Comparison of ENCODE assay signal across 28 cellular contexts in the genomic region with DNA sequence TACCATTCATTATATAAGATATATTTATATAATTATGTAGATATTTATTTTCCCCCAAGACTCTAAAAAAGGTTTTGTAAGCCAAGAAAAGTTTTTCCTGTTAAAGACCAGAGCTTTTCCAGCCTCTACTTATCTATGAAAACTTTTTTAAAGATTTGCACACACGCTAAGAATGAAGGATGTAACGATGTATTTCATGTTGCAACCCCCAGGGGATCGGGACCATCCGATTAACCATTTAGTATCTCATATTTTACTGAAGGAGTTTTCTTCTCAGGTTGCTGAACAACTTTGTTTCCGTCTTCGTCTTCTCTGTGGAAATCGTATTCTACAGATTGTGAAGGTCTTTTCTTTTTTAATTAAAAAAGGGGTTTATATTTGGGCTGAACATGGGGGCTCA.
DNase-seq lines count a peak whose midpoint lies in the region; ATAC-seq, FAIRE-seq and TF ChIP-seq lines count a peak whose summit lies in the region.
"Had no signal": no experiment of that assay in that cellular context is flagged by ENCODE, and none has a peak within 500 bp of the region (broad histone marks: within the 10 kb centered on the region; RNA-seq: fewer than 3 reads in every experiment).

No MANE protein-coding gene starts in this region.

- intact Hi-C loops in breast epithelium (cut with DNase I; ENCODE audit: low total_unique reads) = no loop called here
- intact Hi-C loops in mammary epithelial cell (cut with micrococcal nuclease) = no loop called here

- dilution Hi-C loops in mammary epithelial cell (cut with HindIII; ENCODE audit: low sequenced_read_pairs) = no loop called here

- peak; percentile 26 for FAIRE-seq in astrocyte (lab: Jason Lieb, UNC)
- FAIRE-seq: G401.6 had no signal

- H3K36me3 ChIP-seq in breast epithelium = no peaks in the 10 kb centered on the region
- no peaks in the 10 kb centered on the region for H3K36me3 ChIP-seq in mammary epithelial cell (ENCODE audit: insufficient read depth, low read length)
- H3K36me3 ChIP-seq in astrocyte (ENCODE audit: insufficient read depth, low read length) = no peaks in the 10 kb centered on the region
- no peaks in the 10 kb centered on the region for H3K36me3 ChIP-seq in thoracic aorta
- H3K36me3 ChIP-seq: adrenal gland, gastrocnemius medialis, left lung, neutrophil had no signal

- H3K9ac ChIP-seq in mammary epithelial cell (ENCODE audit: insufficient read depth, low read length) (no peak overlapping the region), astrocyte (ENCODE audit: low read length) (peak overlapping the region; percentile 79)

- DNase-seq in breast epithelium (ENCODE audit: low spot score in 2 of 2) (no peak), mammary epithelial cell (no peak), astrocyte (ENCODE audit: low read depth) (no peak), fibroblast of the aortic adventitia (ENCODE audit: low read depth) (peak; percentile 65), thoracic aorta (ENCODE audit: low spot score) (no peak)
- no peak for DNase-seq in activated CD8-positive, alpha-beta memory T cell treated with anti-CD3 and anti-CD28 coated beads, Interleukin-2, amount 10 ng/mL, durations not matched to agents 7 days and 5 days
- DNase-seq: 8988T; activated CD4-positive, alpha-beta T cell treated with anti-CD3 and anti-CD28 coated beads, Interleukin-2, amount 10 ng/mL, durations not matched to agents 7 days and 5 days; activated CD8-positive, alpha-beta memory T cell treated with anti-CD3 and anti-CD28 coated beads, Interleukin-2, amount 50 U/mL, for 4 hours; activated effector memory CD4-positive, alpha-beta T cell treated with Interleukin-2 at 50 U/mL for 16 hours; adrenal gland; cerebellar nuclear complex; DMS 273 treated with DMSO at 0.1 percent for 48 hours; gastrocnemius medialis; H7; Kasumi-1; left lung; NCI-H1092 treated with DMSO at 0.1 percent for 48 hours; NCI-H2107; NCI-H526; stimulated activated CD4-positive, alpha-beta T cell treated with anti-CD3 and anti-CD28 coated beads, Interleukin-1b, Interleukin-23, amount 100 ng/mL, for 48 hours; stimulated activated naive CD4-positive, alpha-beta T cell treated with Interleukin-2 at 50 U/mL for 16 hours; T-helper 1 cell had no signal

- H3K4me1 Mint-ChIP-seq in astrocyte (ENCODE audit: low read depth, unreplicated experiment) = peaks cover 23% of the 10 kb centered on the region
- H3K4me1 Mint-ChIP-seq in activated T-helper 17 cell treated with anti-CD3 and anti-CD28 coated beads, Interleukin-2, amount 50 U/mL, for 72 hours = no peaks in the 10 kb centered on the region
- no peaks in the 10 kb centered on the region for H3K4me1 Mint-ChIP-seq in activated CD8-positive, alpha-beta memory T cell treated with anti-CD3 and anti-CD28 coated beads, Interleukin-2, amount 10 ng/mL, durations not matched to agents 7 days and 5 days
- H3K4me1 Mint-ChIP-seq: activated CD4-positive, alpha-beta T cell treated with anti-CD3 and anti-CD28 coated beads, Interleukin-2, amount 10 ng/mL, durations not matched to agents 7 days and 5 days; CD14-positive monocyte had no signal

- no peaks in the 10 kb centered on the region for H3K9me3 ChIP-seq in breast epithelium
- no peaks in the 10 kb centered on the region for H3K9me3 ChIP-seq in mammary epithelial cell (replicated peaks; ENCODE audit: insufficient read depth, low read length)
- H3K9me3 ChIP-seq in astrocyte (ENCODE audit: insufficient read depth, low read depth, low read length) = no peaks in the 10 kb centered on the region
- no peaks in the 10 kb centered on the region for H3K9me3 ChIP-seq in thoracic aorta
- H3K9me3 ChIP-seq: adrenal gland, gastrocnemius medialis, left lung, neutrophil had no signal

- no peaks in the 10 kb centered on the region for H3K27me3 Mint-ChIP-seq in astrocyte (ENCODE audit: low read depth, unreplicated experiment)
- H3K27me3 Mint-ChIP-seq in activated T-helper 17 cell treated with anti-CD3 and anti-CD28 coated beads, Interleukin-2, amount 50 U/mL, for 72 hours = peaks cover 14% of the 10 kb centered on the region
- peaks cover 9% of the 10 kb centered on the region for H3K27me3 Mint-ChIP-seq in activated CD8-positive, alpha-beta memory T cell treated with anti-CD3 and anti-CD28 coated beads, Interleukin-2, amount 10 ng/mL, durations not matched to agents 7 days and 5 days

- H3K79me2 ChIP-seq in mammary epithelial cell (ENCODE audit: insufficient read depth, low read length) (no peaks in the 10 kb centered on the region), astrocyte (ENCODE audit: insufficient read depth, low read length) (peaks cover 11% of the 10 kb centered on the region)

- CTCF ChIA-PET in mammary epithelial cell (lab: Charles Lee; ENCODE audit: low non-redundant PET) = no interaction called here
- CTCF ChIA-PET in activated CD8-positive, alpha-beta memory T cell treated with anti-CD3 and anti-CD28 coated beads, Interleukin-2, amount 10 ng/mL, durations not matched to agents 7 days and 5 days (lab: Charles Lee) = no interaction called here

- in situ Hi-C loops in mammary epithelial cell (cut with MboI; ENCODE audit: low sequenced_read_pairs in 2 of 2) = loop anchor here in 1 of 2 donors (25.0 kb wide), 1 partner anchor 190 kb away; no protein-coding TSS in a partner anchor

- ATAC-seq in thoracic aorta (ENCODE audit: insufficient number of reproducible peaks, low FRiP score, low read depth) = no peak
- ATAC-seq in GM21576 (IDR thresholded peaks at IDR 0.05; ENCODE audit: unreplicated experiment) = no peak
- no peak for ATAC-seq in activated T-helper 17 cell treated with anti-CD3 and anti-CD28 coated beads, Interleukin-2, amount 50 U/mL, for 72 hours (replicated peaks)
- ATAC-seq in activated CD8-positive, alpha-beta memory T cell treated with anti-CD3 and anti-CD28 coated beads, Interleukin-2, amount 10 ng/mL, durations not matched to agents 7 days and 5 days = no peak
- ATAC-seq: left lung had no signal

- no peaks in the 10 kb centered on the region for H3K4me1 ChIP-seq in breast epithelium
- peaks cover 8% of the 10 kb centered on the region for H3K4me1 ChIP-seq in mammary epithelial cell (ENCODE audit: insufficient read depth, low read length)
- peaks cover 19% of the 10 kb centered on the region for H3K4me1 ChIP-seq in astrocyte (ENCODE audit: insufficient read depth, low read length)
- H3K4me1 ChIP-seq in thoracic aorta (ENCODE audit: control insufficient read depth in 1 of 2, low read depth in 2 of 2) = peaks cover 2 to 45% of the 10 kb centered on the region in 2 donors
- H3K4me1 ChIP-seq: adrenal gland, gastrocnemius medialis, left lung had no signal

- H3K27ac ChIP-seq in breast epithelium (peak overlapping the region in 1 of 2 donors; percentile 66), mammary epithelial cell (ENCODE audit: insufficient read depth, low read depth, low read length) (no peak overlapping the region), astrocyte (ENCODE audit: low read depth, low read length) (peak overlapping the region; percentile 92), thoracic aorta (peak overlapping the region in 1 of 2 donors; percentile 51)
- H3K27ac ChIP-seq: adrenal gland, left lung, neutrophil had no signal

- peak overlapping the region; percentile 18 for H3K27ac Mint-ChIP-seq in astrocyte (ENCODE audit: unreplicated experiment)
- H3K27ac Mint-ChIP-seq in activated T-helper 17 cell treated with anti-CD3 and anti-CD28 coated beads, Interleukin-2, amount 50 U/mL, for 72 hours = no peak overlapping the region
- no peak overlapping the region for H3K27ac Mint-ChIP-seq in activated CD8-positive, alpha-beta memory T cell treated with anti-CD3 and anti-CD28 coated beads, Interleukin-2, amount 10 ng/mL, durations not matched to agents 7 days and 5 days
- H3K27ac Mint-ChIP-seq: activated CD4-positive, alpha-beta T cell treated with anti-CD3 and anti-CD28 coated beads, Interleukin-2, amount 10 ng/mL, durations not matched to agents 7 days and 5 days; CD14-positive monocyte had no signal

- H3K27me3 ChIP-seq in breast epithelium = no peaks in the 10 kb centered on the region
- no peaks in the 10 kb centered on the region for H3K27me3 ChIP-seq in mammary epithelial cell (ENCODE audit: insufficient read depth, low read length)
- H3K27me3 ChIP-seq in astrocyte (ENCODE audit: insufficient read depth, low read length) = no peaks in the 10 kb centered on the region
- no peaks in the 10 kb centered on the region for H3K27me3 ChIP-seq in thoracic aorta (replicated peaks; ENCODE audit: insufficient read depth)
- H3K27me3 ChIP-seq: adrenal gland, gastrocnemius medialis, left lung, neutrophil had no signal

- no TSS peak for BruUV-seq in mammary epithelial cell (replicated peaks; lab: Mats Ljungman, UMichigan)

- H3K4me3 ChIP-seq in breast epithelium (peak overlapping the region; percentile 20 to 29 (median 23)), mammary epithelial cell (replicated peaks in 1 of 3; ENCODE audit: insufficient read depth in 1 of 3, low read depth in 2 of 3, low read length in 3 of 3) (no peak overlapping the region), astrocyte (ENCODE audit: insufficient read depth, low read depth, low read length) (peak overlapping the region; percentile 62), fibroblast of the aortic adventitia (ENCODE audit: low read depth, low read length) (peak overlapping the region; percentile 68), thoracic aorta (peak overlapping the region; percentile 64)
- H3K4me3 ChIP-seq: adrenal gland, left lung had no signal

- TF ChIP-seq POLR2A in breast epithelium (IDR thresholded peaks at IDR 0.05) = no peak

- no peak overlapping the region for H2AFZ ChIP-seq in mammary epithelial cell (ENCODE audit: low read depth, low read length)
- H2AFZ ChIP-seq in astrocyte (ENCODE audit: low read depth, low read length) = no peak overlapping the region

- H4K20me1 ChIP-seq in mammary epithelial cell (ENCODE audit: insufficient read depth, low read length) (no peaks in the 10 kb centered on the region), astrocyte (ENCODE audit: insufficient read depth, low read length) (no peaks in the 10 kb centered on the region)

- H3K4me2 ChIP-seq in mammary epithelial cell (ENCODE audit: insufficient read depth, low read depth, low read length) = no peak overlapping the region
- peak overlapping the region; percentile 62 for H3K4me2 ChIP-seq in astrocyte (ENCODE audit: low read length)

- H3K9me3 Mint-ChIP-seq in astrocyte (ENCODE audit: unreplicated experiment) = no peaks in the 10 kb centered on the region
- H3K9me3 Mint-ChIP-seq in activated T-helper 17 cell treated with anti-CD3 and anti-CD28 coated beads, Interleukin-2, amount 50 U/mL, for 72 hours = no peaks in the 10 kb centered on the region
- no peaks in the 10 kb centered on the region for H3K9me3 Mint-ChIP-seq in activated CD8-positive, alpha-beta memory T cell treated with anti-CD3 and anti-CD28 coated beads, Interleukin-2, amount 10 ng/mL, durations not matched to agents 7 days and 5 days (ENCODE audit: low read depth)
- H3K9me3 Mint-ChIP-seq: activated CD4-positive, alpha-beta T cell treated with anti-CD3 and anti-CD28 coated beads, Interleukin-2, amount 10 ng/mL, durations not matched to agents 7 days and 5 days had no signal

- H3K4me3 Mint-ChIP-seq in astrocyte (ENCODE audit: unreplicated experiment) = no peak overlapping the region
- H3K4me3 Mint-ChIP-seq in activated T-helper 17 cell treated with anti-CD3 and anti-CD28 coated beads, Interleukin-2, amount 50 U/mL, for 72 hours = no peak overlapping the region
- no peak overlapping the region for H3K4me3 Mint-ChIP-seq in activated CD8-positive, alpha-beta memory T cell treated with anti-CD3 and anti-CD28 coated beads, Interleukin-2, amount 10 ng/mL, durations not matched to agents 7 days and 5 days
- H3K4me3 Mint-ChIP-seq: activated CD4-positive, alpha-beta T cell treated with anti-CD3 and anti-CD28 coated beads, Interleukin-2, amount 10 ng/mL, durations not matched to agents 7 days and 5 days; CD14-positive monocyte had no signal

- WGBS in mammary epithelial cell (ENCODE audit: low coverage, missing lambda C conversion rate) = 89% methylated on average over 7 of the region's 7 CpGs

- TF ChIP-seq CTCF in breast epithelium (IDR thresholded peaks at IDR 0.05) = no peak
- no peak for TF ChIP-seq CTCF in mammary epithelial cell (conservative IDR thresholded peaks at IDR 0.05 in 1 of 2, IDR thresholded peaks at IDR 0.05 in 1 of 2; ENCODE audit: extremely low read depth in 1 of 2, insufficient read depth in 1 of 2, low read depth in 1 of 2, low read length in 2 of 2)
- no peak for TF ChIP-seq CTCF in astrocyte (IDR thresholded peaks at IDR 0.05; ENCODE audit: insufficient read depth, low read depth, low read length)
- peak; percentile 27 for TF ChIP-seq CTCF in fibroblast of the aortic adventitia (IDR thresholded peaks at IDR 0.05; ENCODE audit: insufficient read depth, low read length)
- TF ChIP-seq CTCF in thoracic aorta (IDR thresholded peaks at IDR 0.05) = no peak

- no peaks in the 10 kb centered on the region for H3K36me3 Mint-ChIP-seq in astrocyte (ENCODE audit: low read depth, unreplicated experiment)
- H3K36me3 Mint-ChIP-seq in activated T-helper 17 cell treated with anti-CD3 and anti-CD28 coated beads, Interleukin-2, amount 50 U/mL, for 72 hours (ENCODE audit: low read depth) = no peaks in the 10 kb centered on the region
- H3K36me3 Mint-ChIP-seq in activated CD8-positive, alpha-beta memory T cell treated with anti-CD3 and anti-CD28 coated beads, Interleukin-2, amount 10 ng/mL, durations not matched to agents 7 days and 5 days = no peaks in the 10 kb centered on the region
- H3K36me3 Mint-ChIP-seq: CD14-positive monocyte had no signal

Comparison
In these comparisons a context has a peak if more than half of its experiments do, and no peak if none do; other contexts are left out.
1. H3K4me3 ChIP-seq: peak in breast epithelium (3 of 3), astrocyte (single experiment), fibroblast of the aortic adventitia (single experiment) and thoracic aorta (single experiment); none in mammary epithelial cell (0 of 3).